ENCODE assay signal across 19 cellular contexts in genomic region chr6:75279418-75279817, GRCh38. TPM values are rescaled to one million over a fixed set of nuclear protein-coding genes. Genes with fewer than 3 reads are reported as not detected.
DNase-seq lines count a peak whose midpoint lies in the region; ATAC-seq, FAIRE-seq and TF ChIP-seq lines count a peak whose summit lies in the region.
"Had no signal": no experiment of that assay in that cellular context is flagged by ENCODE, and none has a peak within 500 bp of the region (broad histone marks: within the 10 kb centered on the region; RNA-seq: fewer than 3 reads in every experiment).

No MANE protein-coding gene starts in this region.

- H3K27me3 ChIP-seq in iPS-20b (ENCODE audit: insufficient read depth, low read length) (no peaks in the 10 kb centered on the region), suprapubic skin (no peaks in the 10 kb centered on the region)
- H3K27me3 ChIP-seq: dorsolateral prefrontal cortex, SJCRH30 had no signal

- H3K36me3 ChIP-seq in iPS-20b (ENCODE audit: insufficient read depth, low read depth, low read length) (no peaks in the 10 kb centered on the region; the same call in 1 of the 2 replicates), suprapubic skin (no peaks in the 10 kb centered on the region)

- H3K4me1 ChIP-seq in A549 (peaks cover 71% of the 10 kb centered on the region), iPS-20b (ENCODE audit: insufficient read depth, low read length) (peaks cover 34% of the 10 kb centered on the region), suprapubic skin (peaks cover 51% of the 10 kb centered on the region)
- H3K4me1 ChIP-seq: SJCRH30 had no signal

- CTCF ChIA-PET in A549 (lab: Yijun Ruan, JAX): interaction anchor here (0.6 to 1.5 kb wide), 3 partner anchors 12 to 420 kb away, joined by 4 read pairs; no protein-coding TSS in a partner anchor

- peak overlapping the region; percentile 36 for H3K4me3 Mint-ChIP-seq in activated naive CD8-positive, alpha-beta T cell treated with anti-CD3 and anti-CD28 coated beads for 36 hours

- H3K9me3 ChIP-seq in A549 (no peaks in the 10 kb centered on the region), iPS-20b (ENCODE audit: insufficient read depth, low read depth, low read length) (no peaks in the 10 kb centered on the region), suprapubic skin (no peaks in the 10 kb centered on the region)

- TF ChIP-seq CTCF in A549 (IDR thresholded peaks at IDR 0.05) (no peak), suprapubic skin (IDR thresholded peaks at IDR 0.05) (no peak)

- TF ChIP-seq RAD21 in A549 (conservative IDR thresholded peaks at IDR 0.05 in 1 of 2, IDR thresholded peaks at IDR 0.05 in 1 of 2): no peak

- peaks cover 5% of the 10 kb centered on the region for H3K9me3 Mint-ChIP-seq in activated naive CD8-positive, alpha-beta T cell treated with anti-CD3 and anti-CD28 coated beads for 36 hours
- H3K9me3 Mint-ChIP-seq: activated CD4-positive, alpha-beta memory T cell treated with anti-CD3 and anti-CD28 coated beads for 36 hours; natural killer cell treated with Interleukin-12 subunit alpha and Interleukin-12 subunit beta and Interleukin-15 and Interleukin-18, amount 100 ng/mL, for 72 hours had no signal

- H3K4me2 ChIP-seq in A549: peak overlapping the region; percentile 85

- no peak for FAIRE-seq in A549 (lab: Jason Lieb, UNC)
- FAIRE-seq in GM18507 (lab: Jason Lieb, UNC): peak; percentile 9
- FAIRE-seq: TTC549 had no signal

- H3K36me3 Mint-ChIP-seq in activated naive CD8-positive, alpha-beta T cell treated with anti-CD3 and anti-CD28 coated beads for 36 hours: peaks cover 31% of the 10 kb centered on the region

- no peak for ATAC-seq in A549
- ATAC-seq in GM19023 (IDR thresholded peaks at IDR 0.05; ENCODE audit: unreplicated experiment): no peak
- ATAC-seq in HG03097 (IDR thresholded peaks at IDR 0.05; ENCODE audit: low FRiP score, unreplicated experiment): no peak
- ATAC-seq: left lobe of liver had no signal

- H3K27ac Mint-ChIP-seq in activated naive CD8-positive, alpha-beta T cell treated with anti-CD3 and anti-CD28 coated beads for 36 hours: no peak overlapping the region

- no peak for TF ChIP-seq EP300 in A549 (IDR thresholded peaks at IDR 0.05)
- no peak for TF ChIP-seq EP300 in suprapubic skin (IDR thresholded peaks at IDR 0.05)

- WGBS in A549 (ENCODE audit: missing lambda C conversion rate): 59% methylated on average over 2 of the region's 2 CpGs
- 59% methylated on average over 2 of the region's 2 CpGs for WGBS in suprapubic skin

- POLR2A ChIA-PET in A549 (lab: Yijun Ruan, JAX): no interaction called here

- H3K27ac ChIP-seq in A549: peak overlapping the region; percentile 66 to 72; a peak in 5 of 6 replicates
- H3K27ac ChIP-seq in iPS-20b (ENCODE audit: low read length): no peak overlapping the region
- H3K27ac ChIP-seq in suprapubic skin: no peak overlapping the region
- H3K27ac ChIP-seq: dorsolateral prefrontal cortex, SJCRH30 had no signal

- DNase-seq in A549 (ENCODE audit: low read depth in 1 of 2, low spot score in 1 of 2) (no peak), GM18507 (ENCODE audit: extremely low spot score, insufficient read length, low read depth) (no peak), GM03348 (ENCODE audit: low spot score) (no peak), suprapubic skin (ENCODE audit: low spot score in 2 of 2) (no peak)
- no peak for DNase-seq in activated naive CD8-positive, alpha-beta T cell treated with anti-CD3 and anti-CD28 coated beads for 36 hours
- DNase-seq: activated CD4-positive, alpha-beta memory T cell treated with anti-CD3 and anti-CD28 coated beads for 36 hours; activated effector memory CD4-positive, alpha-beta T cell treated with anti-CD3 and anti-CD28 coated beads, Interleukin-2, amount 50 U/mL, for 16 hours; AML-193; dorsolateral prefrontal cortex; hypothalamus; Karpas-422; SJCRH30; stimulated activated CD4-positive, alpha-beta T cell treated with anti-CD3 and anti-CD28 coated beads, Interleukin-15, amount 100 ng/mL, for 24 hours had no signal

- H3K27me3 Mint-ChIP-seq in activated naive CD8-positive, alpha-beta T cell treated with anti-CD3 and anti-CD28 coated beads for 36 hours: no peaks in the 10 kb centered on the region
- H3K27me3 Mint-ChIP-seq: activated CD4-positive, alpha-beta memory T cell treated with anti-CD3 and anti-CD28 coated beads for 36 hours; natural killer cell treated with Interleukin-12 subunit alpha and Interleukin-12 subunit beta and Interleukin-15 and Interleukin-18, amount 100 ng/mL, for 72 hours had no signal

- H3K4me3 ChIP-seq in A549 (no peak overlapping the region), iPS-20b (ENCODE audit: low read length) (0 out of 2 replicates have a peak overlapping the region, but pooled peaks have one; percentile 6), suprapubic skin (no peak overlapping the region)
- H3K4me3 ChIP-seq: SJCRH30 had no signal

- TF ChIP-seq POLR2A in A549 (IDR thresholded peaks at IDR 0.05; ENCODE audit: low read length) (no peak), suprapubic skin (IDR thresholded peaks at IDR 0.05) (no peak)

- H3K9ac ChIP-seq in iPS-20b (ENCODE audit: low read depth, low read length): peak overlapping the region; percentile 43; the same call in 1 of the 2 replicates

- peaks cover 53% of the 10 kb centered on the region for H3K4me1 Mint-ChIP-seq in activated naive CD8-positive, alpha-beta T cell treated with anti-CD3 and anti-CD28 coated beads for 36 hours

TF ChIP-seq in A549, 52 proteins besides CTCF, POLR2A, EP300 and RAD21:
- TF ChIP-seq SREBF2 (IDR thresholded peaks at IDR 0.05) (no peak), FOSL2 (IDR thresholded peaks at IDR 0.05) (no peak), FOSL2 (CRISPR knock-in tag; IDR thresholded peaks at IDR 0.05) (no peak)

RNA-seq across cellular contexts. Expression of gene TMEM30A, which starts 5.2 kb away (rescaled TPM):
- 75.5 and 94.3 TPM in 2 replicates for polyA plus RNA-seq in A549 (2011; rRNA removed)
- 10.5 and 13.0 TPM in 2 replicates for polyA plus RNA-seq in A549 (2012; cell fraction: cytosol; rRNA removed)
- polyA plus RNA-seq in A549 (2012; cell fraction: nucleus; rRNA removed): 9.4 and 17.2 TPM in 2 replicates
- polyA plus RNA-seq in A549 (2017; fragmentation: RNase III; extraction: RNeasy Plus Mini Kit Qiagen cat#74134 plus additional on column Dnase treatment): 56.1 to 65.1 TPM (median 61.6 TPM) in 3 replicates
- polyA minus RNA-seq in A549 (2011; rRNA and poly(A)+ RNA removed): 26.4 and 26.9 TPM in 2 replicates
- total RNA-seq in activated naive CD8-positive, alpha-beta T cell treated with anti-CD3 and anti-CD28 coated beads for 36 hours: 10 to 100 TPM; 38.8 to 40.4 TPM
- total RNA-seq in suprapubic skin: 10 to 100 TPM; 30.5 to 50.0 (median 38.2) TPM

RNA-seq across cellular contexts. Expression of gene COX7A2, which starts 35.8 kb away (rescaled TPM):
- polyA plus RNA-seq in A549 (2011; rRNA removed): 271 and 360 TPM in 2 replicates
- polyA plus RNA-seq in A549 (2012; cell fraction: cytosol; rRNA removed): 240 and 249 TPM in 2 replicates
- polyA plus RNA-seq in A549 (2012; cell fraction: nucleus; rRNA removed): 97.7 and 193 TPM in 2 replicates
- 464 to 507 TPM (median 488 TPM) in 3 replicates for polyA plus RNA-seq in A549 (2017; fragmentation: RNase III; extraction: RNeasy Plus Mini Kit Qiagen cat#74134 plus additional on column Dnase treatment)
- polyA minus RNA-seq in A549 (2011; rRNA and poly(A)+ RNA removed): 21.3 and 22.8 TPM in 2 replicates
- total RNA-seq in activated naive CD8-positive, alpha-beta T cell treated with anti-CD3 and anti-CD28 coated beads for 36 hours: 100 to 1,000 TPM; 489 to 495 TPM
- 100 to 1,000 TPM; 110 to 303 (median 209) TPM for total RNA-seq in suprapubic skin

Comparison
In these comparisons a context has a peak if more than half of its experiments do, and no peak if none do; other contexts are left out.
1. H3K27ac ChIP-seq: peak in A549 (2 of 2); none in iPS-20b (single experiment) and suprapubic skin (single experiment).